ENCODE assay signal across 8 cellular contexts in the genomic region with DNA sequence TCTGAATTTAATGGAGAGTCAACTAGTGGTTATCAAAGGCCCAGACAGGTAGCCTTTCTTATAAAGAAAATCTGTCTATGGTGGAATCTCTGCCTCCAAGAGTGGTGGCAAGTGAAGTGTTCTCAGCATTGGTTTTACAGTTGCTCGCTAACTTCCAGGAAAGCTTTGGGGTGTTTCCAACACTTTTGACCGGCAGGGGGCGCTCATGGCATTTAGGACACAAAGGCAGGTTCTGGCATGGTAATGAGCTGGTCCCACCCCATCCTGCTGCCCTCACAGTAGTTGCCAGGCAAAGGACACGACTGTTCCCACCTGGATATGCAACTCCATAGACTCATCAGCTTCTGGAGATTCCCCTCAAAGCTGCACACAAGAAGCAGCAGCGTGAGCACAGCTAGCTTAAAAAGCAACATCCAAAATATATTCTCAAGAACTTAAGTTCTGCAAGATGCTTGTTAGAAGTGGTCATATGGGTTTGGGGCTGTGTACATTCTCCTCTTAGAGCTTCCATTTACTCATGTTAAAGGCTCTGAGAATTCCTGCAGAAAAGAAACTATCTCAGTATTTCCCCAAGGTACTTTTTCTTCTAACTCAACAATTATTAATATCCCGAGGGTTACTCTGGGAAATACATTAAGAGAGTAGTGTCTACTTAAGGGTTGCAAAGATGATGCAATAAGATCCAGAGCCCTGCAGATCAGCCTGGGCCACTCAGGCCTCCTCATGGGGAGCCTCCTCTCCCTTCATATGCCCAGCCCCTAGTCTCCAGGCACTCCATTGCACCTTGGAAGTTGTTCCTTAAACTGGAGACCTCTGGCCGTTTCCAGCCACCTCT. TPM values are rescaled to one million over a fixed set of nuclear protein-coding genes. Genes with fewer than 3 reads are reported as not detected.
A peak's percentile ranks its signal among the peaks of the same experiment; 100 is the strongest.
DNase-seq lines count a peak whose midpoint lies in the region; ATAC-seq and TF ChIP-seq lines count a peak whose summit lies in the region.

No MANE protein-coding gene starts in this region.

- no peaks in the 10 kb centered on the region for H3K9me2 ChIP-seq in Karpas-422 (replicated peaks; ENCODE audit: insufficient read depth, low read length)

- peak; percentile 90 for TF ChIP-seq CTCF in OCI-LY3 (IDR thresholded peaks at IDR 0.05; ENCODE audit: low read depth, low read length)

- H2AFZ ChIP-seq in Karpas-422 (ENCODE audit: low read length) (no peak overlapping the region), OCI-LY3 (ENCODE audit: low read depth, low read length) (no peak overlapping the region)

- no peak overlapping the region for H3K4me3 Mint-ChIP-seq in naive B cell

- H3K4me3 ChIP-seq in Karpas-422 (ENCODE audit: low read length) = no peak overlapping the region
- no peak overlapping the region for H3K4me3 ChIP-seq in OCI-LY3 (ENCODE audit: low read length)

- peaks cover 9% of the 10 kb centered on the region; the same call in 1 of the 2 replicates for H4K20me1 ChIP-seq in Karpas-422 (ENCODE audit: insufficient read depth, low read depth, low read length)
- no peaks in the 10 kb centered on the region for H4K20me1 ChIP-seq in OCI-LY3 (ENCODE audit: insufficient read depth, low read length)

- H3K79me2 ChIP-seq in Karpas-422 (ENCODE audit: low read length) (no peaks in the 10 kb centered on the region), OCI-LY3 (ENCODE audit: low read length) (no peaks in the 10 kb centered on the region)

- no peak overlapping the region for H3K4me2 ChIP-seq in Karpas-422 (ENCODE audit: low read depth, low read length, poor library complexity, severe bottlenecking)
- no peak overlapping the region; the same call in 1 of the 2 replicates for H3K4me2 ChIP-seq in OCI-LY3 (ENCODE audit: low read length)

- H3K9me3 Mint-ChIP-seq in naive B cell = no peaks in the 10 kb centered on the region

- peaks cover 0 to 8% (median 5%) of the 10 kb centered on the region in 3 donors for H3K4me1 Mint-ChIP-seq in naive B cell

- H3K27ac Mint-ChIP-seq in naive B cell = no peak overlapping the region

- peaks cover 0 to under 1% of the 10 kb centered on the region in 2 donors for H3K36me3 Mint-ChIP-seq in naive B cell

- H3K9me3 ChIP-seq in Karpas-422 (ENCODE audit: low read length) (no peaks in the 10 kb centered on the region), OCI-LY3 (ENCODE audit: insufficient read depth, low read length) (no peaks in the 10 kb centered on the region)

- H3K36me3 ChIP-seq in Karpas-422 (ENCODE audit: insufficient read depth, low read length) (no peaks in the 10 kb centered on the region), OCI-LY3 (replicated peaks; ENCODE audit: low read depth, low read length) (no peaks in the 10 kb centered on the region)

- H3K4me1 ChIP-seq in Karpas-422 (ENCODE audit: low read length) (peaks cover 15% of the 10 kb centered on the region), OCI-LY3 (ENCODE audit: low read length) (peaks cover 27% of the 10 kb centered on the region)

- H3K27ac ChIP-seq in Karpas-422 (ENCODE audit: low read length) (no peak overlapping the region), OCI-LY3 (ENCODE audit: low read length) (no peak overlapping the region)

- H3K27me3 ChIP-seq in Karpas-422 (ENCODE audit: low read length) (no peaks in the 10 kb centered on the region), OCI-LY3 (ENCODE audit: low read depth, low read length) (no peaks in the 10 kb centered on the region)

- H3K9ac ChIP-seq in Karpas-422 (ENCODE audit: low read length) (no peak overlapping the region), OCI-LY3 (ENCODE audit: low read length) (no peak overlapping the region)

- DNase-seq in DMS79 treated with DMSO at 0.1 percent for 48 hours (lab: John Stamatoyannopoulos, UW) (peak; percentile 87), Karpas-422 (peak; percentile 98), activated T-cell treated with anti-CD3 and anti-CD28 coated beads for 1 hour (ENCODE audit: low read depth) (peak; percentile 99), naive B cell (peak; percentile 79)
- peak; percentile 67 to 83 for DNase-seq in stimulated activated CD8-positive, alpha-beta memory T cell treated with anti-CD3 and anti-CD28 coated beads, Interleukin-7, amount 100 ng/mL, for 48 hours (ENCODE audit: extremely low read depth in 1 of 2, low read depth in 1 of 2)

- no peaks in the 10 kb centered on the region for H3K27me3 Mint-ChIP-seq in naive B cell

- ATAC-seq in esophagus mucosa = peak; percentile 68
- ATAC-seq in naive B cell (ENCODE audit: low read depth in 2 of 2) = peak; percentile 73 to 84
- no peak for ATAC-seq in GM19467 (IDR thresholded peaks at IDR 0.05; ENCODE audit: unreplicated experiment)

RNA-seq across cellular contexts. Expression of gene PROX2, which starts 14.8 kb away (rescaled TPM):
- 2.3 and 2.6 TPM in 2 replicates for total RNA-seq in Karpas-422 (2014; rRNA removed; shearing (Covaris generic); ENCODE audit: low replicate concordance)
- total RNA-seq in esophagus mucosa = not detected
- polyA plus RNA-seq in naive B cell (ENCODE audit: low read depth in 6 of 6) = under 1 TPM in 1 of 6 donors, not detected in 5; 0.22 TPM

RNA-seq across cellular contexts. Expression of gene DLST, which starts 20.6 kb away (rescaled TPM):
- 101 and 105 TPM in 2 replicates for total RNA-seq in Karpas-422 (2014; rRNA removed; shearing (Covaris generic); ENCODE audit: low replicate concordance)
- total RNA-seq in esophagus mucosa = 75.7 TPM
- 10 to 100 TPM in 1 of 6 donors, 1 to 10 TPM in 5; 6.6 to 10.5 (median 8.2) TPM for polyA plus RNA-seq in naive B cell (ENCODE audit: low read depth in 6 of 6)
